22 cellular contexts compared by ENCODE assay signal in the genomic region with DNA sequence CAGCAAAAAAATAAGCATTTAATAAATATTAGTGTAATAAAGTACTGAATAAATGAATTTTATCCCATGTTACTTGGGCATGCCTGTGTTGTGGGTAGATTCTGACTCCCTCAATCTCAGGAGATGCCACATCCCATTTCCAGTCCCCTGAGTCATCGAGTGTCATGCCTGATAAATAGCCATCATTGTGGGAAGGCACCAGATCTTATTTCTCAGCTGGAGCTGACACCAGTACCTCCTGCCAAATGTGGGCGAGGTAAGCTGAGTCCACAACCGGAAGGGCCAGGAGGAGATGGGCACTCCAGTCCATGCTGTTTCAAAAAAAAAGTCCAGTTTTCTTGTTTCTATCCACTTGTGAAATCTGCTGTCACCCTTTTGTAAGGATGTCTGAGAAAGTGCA.
DNase-seq lines count a peak whose midpoint lies in the region; ATAC-seq and TF ChIP-seq lines count a peak whose summit lies in the region.
"Had no signal": no experiment of that assay in that cellular context is flagged by ENCODE, and none has a peak within 500 bp of the region (broad histone marks: within the 10 kb centered on the region; RNA-seq: fewer than 3 reads in every experiment).

No MANE protein-coding gene starts in this region.

- H2AFZ ChIP-seq in PC-3 (ENCODE audit: low read length): no peak overlapping the region

- H3K4me3 ChIP-seq in PC-3 (ENCODE audit: low read length) (no peak overlapping the region), subcutaneous abdominal adipose tissue (ENCODE audit: low read depth in 1 of 5, low read length in 5 of 5) (no peak overlapping the region), spleen (no peak overlapping the region)
- H3K4me3 ChIP-seq: K562 had no signal

- no peaks in the 10 kb centered on the region for H3F3A ChIP-seq in PC-3 (ENCODE audit: low read length, unreplicated experiment)

- H3K9me3 ChIP-seq in PC-3 (ENCODE audit: low read length) (no peaks in the 10 kb centered on the region), subcutaneous abdominal adipose tissue (ENCODE audit: control insufficient read depth in 5 of 5, low read length in 5 of 5) (peaks cover 0 to 6% (median 0%) of the 10 kb centered on the region in 5 donors), spleen (peaks cover 0 to 14% (median 6%) of the 10 kb centered on the region in 8 donors)
- H3K9me3 ChIP-seq: SK-N-SH had no signal

- H3K79me2 ChIP-seq in PC-3 (ENCODE audit: low read length): no peaks in the 10 kb centered on the region

- DNase-seq in Daoy (ENCODE audit: low read depth) (peak; percentile 86), PC-3 (peak; percentile 1), glomerular visceral epithelial cell (ENCODE audit: extremely low spot score) (peak; percentile 51), MV-4-11 (lab: John Stamatoyannopoulos, UW) (no peak), spleen (no peak), NCI-H748 (lab: John Stamatoyannopoulos, UW; ENCODE audit: unreplicated experiment) (no peak)
- DNase-seq: ACHN; CD4-positive, alpha-beta memory T cell; DMS153; GF-D8; NCI-H1048; NCI-H1436; NCI-H1930; NCI-H345; NCI-H526; NK-92 treated with Interleukin-12 subunit alpha and Interleukin-12 subunit beta, amount 100 ng/mL, for 24 hours; RPMI8226; SHP77 treated with DMSO at 0.1 percent for 48 hours; SK-N-SH; T-cell had no signal

- BruUV-seq in PC-3 (replicated peaks; lab: Mats Ljungman, UMichigan): no TSS peak

- intact Hi-C loops in PC-3 (cut with micrococcal nuclease) (no loop called here), spleen (cut with DNase I; ENCODE audit: low total_unique reads) (no loop called here)

- no peak overlapping the region for H3K27ac ChIP-seq in PC-3 (ENCODE audit: low read length)
- H3K27ac ChIP-seq in subcutaneous abdominal adipose tissue (ENCODE audit: low read depth, low read length): peak overlapping the region; percentile 32
- H3K27ac ChIP-seq in spleen: no peak overlapping the region

- H3K4me1 ChIP-seq in PC-3 (ENCODE audit: insufficient read depth, low read length) (no peaks in the 10 kb centered on the region), subcutaneous abdominal adipose tissue (ENCODE audit: control insufficient read depth in 5 of 5, insufficient read depth in 5 of 5, low read length in 5 of 5) (peaks cover 0 to 4% (median 0%) of the 10 kb centered on the region in 5 donors), spleen (no peaks in the 10 kb centered on the region)

- POLR2A ChIA-PET in PC-3 (lab: Charles Lee; ENCODE audit: unreplicated experiment): no interaction called here

- no peaks in the 10 kb centered on the region for H3K9me2 ChIP-seq in PC-3 (replicated peaks; ENCODE audit: low read length)
- H3K9me2 ChIP-seq: SK-N-SH had no signal

- WGBS in spleen, 5 donors: 68 to 81% (median 76%) methylated on average over 3 of the region's 3 CpGs

- H3K27me3 ChIP-seq in PC-3 (ENCODE audit: low read length) (no peaks in the 10 kb centered on the region), subcutaneous abdominal adipose tissue (ENCODE audit: control insufficient read depth in 5 of 5, insufficient read depth in 4 of 5, low read length in 5 of 5) (peaks cover 0 to 5% (median 0%) of the 10 kb centered on the region in 5 donors), spleen (replicated peaks in 1 of 7) (peaks cover 0 to 2% (median 0%) of the 10 kb centered on the region in 7 donors)

- no peak for ATAC-seq in PC-3
- ATAC-seq: K562, T-cell had no signal

- H4K20me1 ChIP-seq in PC-3 (ENCODE audit: low read length): no peaks in the 10 kb centered on the region

- H3K36me3 ChIP-seq in PC-3 (ENCODE audit: low read depth, low read length) (no peaks in the 10 kb centered on the region), subcutaneous abdominal adipose tissue (ENCODE audit: control insufficient read depth in 5 of 5, insufficient read depth in 5 of 5, low read length in 5 of 5) (no peaks in the 10 kb centered on the region), spleen (no peaks in the 10 kb centered on the region)

- CTCF ChIA-PET in PC-3 (lab: Charles Lee): no interaction called here

- H3K9ac ChIP-seq in PC-3 (ENCODE audit: low read length) (no peak overlapping the region), subcutaneous abdominal adipose tissue (ENCODE audit: low read length in 5 of 5) (no peak overlapping the region)
- H3K9ac ChIP-seq: SK-N-SH had no signal

- TF ChIP-seq CTCF in PC-3 (conservative IDR thresholded peaks at IDR 0.05; ENCODE audit: low read depth, low read length) (no peak), spleen (IDR thresholded peaks at IDR 0.05 in 8 of 11, conservative IDR thresholded peaks at IDR 0.05 in 3 of 11) (no peak)

- H3K4me2 ChIP-seq in PC-3 (ENCODE audit: low read length): no peak overlapping the region
- H3K4me2 ChIP-seq: SK-N-SH had no signal

- TF ChIP-seq POLR2A in spleen (IDR thresholded peaks at IDR 0.05): no peak

Comparison
In these comparisons a context has a peak if more than half of its experiments do, and no peak if none do; other contexts are left out.
1. DNase-seq: peak in Daoy (single experiment), PC-3 (single experiment) and glomerular visceral epithelial cell (single experiment); none in MV-4-11 (single experiment), spleen (single experiment) and NCI-H748 (single experiment).